ENCODE assay signal across 2 cellular contexts in the genomic region with DNA sequence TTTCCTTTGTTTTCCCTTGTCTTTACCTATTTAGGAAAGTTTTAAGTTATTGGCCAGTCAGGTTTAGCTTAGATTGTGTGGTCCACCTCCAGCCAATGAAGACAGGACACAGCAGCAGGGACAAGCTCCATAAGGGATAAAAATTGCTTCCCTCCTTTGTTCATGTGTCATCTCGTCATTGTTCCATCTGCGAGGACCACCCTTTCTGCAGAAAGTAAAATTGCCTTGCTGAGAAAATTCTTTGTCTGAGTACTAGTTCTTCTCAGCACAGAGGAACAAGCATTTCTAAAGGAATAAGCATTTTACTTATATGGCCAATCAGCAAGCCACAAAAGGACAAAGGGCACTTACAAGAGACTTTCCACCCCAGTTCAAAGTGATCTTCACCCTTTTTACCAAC.
TF ChIP-seq lines count a peak whose summit lies in the region.

No MANE protein-coding gene starts in this region.

TF ChIP-seq in HEK293, 187 proteins besides CTCF, POLR2A, EP300 and RAD21:
- no peak for TF ChIP-seq ZNF529 (tag by site-specific recombination; IDR thresholded peaks at IDR 0.05; ENCODE audit: insufficient replicate concordance)
- no peak for TF ChIP-seq YY2 (tag by site-specific recombination; IDR thresholded peaks at IDR 0.05)
- peak; percentile 82 for TF ChIP-seq SETDB1 (IDR thresholded peaks at IDR 0.05; ENCODE audit: insufficient read length, low read length)
- TF ChIP-seq ZNF10 (tag by site-specific recombination; IDR thresholded peaks at IDR 0.05): no peak
- TF ChIP-seq ZNF335 (tag by site-specific recombination; conservative IDR thresholded peaks at IDR 0.05): no peak
- TF ChIP-seq SCRT1 (tag by site-specific recombination; IDR thresholded peaks at IDR 0.05; ENCODE audit: borderline replicate concordance): no peak
- TF ChIP-seq, protein P1, sequence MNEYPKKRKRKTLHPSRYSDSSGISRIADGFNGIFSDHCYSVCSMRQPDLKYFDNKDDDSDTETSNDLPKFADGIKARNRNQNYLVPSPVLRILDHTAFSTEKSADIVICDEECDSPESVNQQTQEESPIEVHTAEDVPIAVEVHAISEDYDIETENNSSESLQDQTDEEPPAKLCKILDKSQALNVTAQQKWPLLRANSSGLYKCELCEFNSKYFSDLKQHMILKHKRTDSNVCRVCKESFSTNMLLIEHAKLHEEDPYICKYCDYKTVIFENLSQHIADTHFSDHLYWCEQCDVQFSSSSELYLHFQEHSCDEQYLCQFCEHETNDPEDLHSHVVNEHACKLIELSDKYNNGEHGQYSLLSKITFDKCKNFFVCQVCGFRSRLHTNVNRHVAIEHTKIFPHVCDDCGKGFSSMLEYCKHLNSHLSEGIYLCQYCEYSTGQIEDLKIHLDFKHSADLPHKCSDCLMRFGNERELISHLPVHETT (tag by site-specific recombination; IDR thresholded peaks at IDR 0.05): no peak
- TF ChIP-seq, protein P2, sequence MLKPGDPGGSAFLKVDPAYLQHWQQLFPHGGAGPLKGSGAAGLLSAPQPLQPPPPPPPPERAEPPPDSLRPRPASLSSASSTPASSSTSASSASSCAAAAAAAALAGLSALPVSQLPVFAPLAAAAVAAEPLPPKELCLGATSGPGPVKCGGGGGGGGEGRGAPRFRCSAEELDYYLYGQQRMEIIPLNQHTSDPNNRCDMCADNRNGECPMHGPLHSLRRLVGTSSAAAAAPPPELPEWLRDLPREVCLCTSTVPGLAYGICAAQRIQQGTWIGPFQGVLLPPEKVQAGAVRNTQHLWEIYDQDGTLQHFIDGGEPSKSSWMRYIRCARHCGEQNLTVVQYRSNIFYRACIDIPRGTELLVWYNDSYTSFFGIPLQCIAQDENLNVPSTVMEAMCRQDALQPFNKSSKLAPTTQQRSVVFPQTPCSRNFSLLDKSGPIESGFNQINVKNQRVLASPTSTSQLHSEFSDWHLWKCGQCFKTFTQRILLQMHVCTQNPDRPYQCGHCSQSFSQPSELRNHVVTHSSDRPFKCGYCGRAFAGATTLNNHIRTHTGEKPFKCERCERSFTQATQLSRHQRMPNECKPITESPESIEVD (tag by site-specific recombination; IDR thresholded peaks at IDR 0.05): no peak

TF ChIP-seq in K562, 482 proteins besides CTCF, POLR2A, EP300 and RAD21 (continued from another document):
- TF ChIP-seq POLR3G (IDR thresholded peaks at IDR 0.05; ENCODE audit: extremely low read depth, insufficient read length, insufficient replicate concordance) (no peak), RAD51 (IDR thresholded peaks at IDR 0.05; ENCODE audit: borderline replicate concordance, low read depth) (no peak), RB1 (IDR thresholded peaks at IDR 0.05; ENCODE audit: low read depth) (no peak), RBM34 (IDR thresholded peaks at IDR 0.05; ENCODE audit: borderline replicate concordance, insufficient read depth, low read length) (no peak), HDAC6 (IDR thresholded peaks at IDR 0.05; ENCODE audit: low read depth, low read length) (no peak), ELF4 (CRISPR knock-in tag; IDR thresholded peaks at IDR 0.05) (no peak), MCM2 (IDR thresholded peaks at IDR 0.05; ENCODE audit: low read depth) (no peak), HSF4 (CRISPR knock-in tag; IDR thresholded peaks at IDR 0.05; ENCODE audit: borderline replicate concordance) (no peak), TCF7 (IDR thresholded peaks at IDR 0.05; ENCODE audit: borderline replicate concordance) (no peak), TRIM28 (IDR thresholded peaks at IDR 0.05) (peak; percentile 83), NEUROD1 (IDR thresholded peaks at IDR 0.05; ENCODE audit: borderline replicate concordance, low read depth, low read length, partially characterized antibody) (no peak), ZNF785 (CRISPR knock-in tag; IDR thresholded peaks at IDR 0.05) (no peak), PPARD (CRISPR knock-in tag; IDR thresholded peaks at IDR 0.05) (no peak), CBX5 (IDR thresholded peaks at IDR 0.05; ENCODE audit: borderline replicate concordance, low read depth) (peak; percentile 89; the same call in 1 of the 2 replicates), CBX3 (IDR thresholded peaks at IDR 0.05; ENCODE audit: borderline replicate concordance in 1 of 2, low read length in 2 of 2) (peak in 1 of 2 experiments; percentile 75; a peak in 1 of 3 replicates), FIP1L1 (IDR thresholded peaks at IDR 0.05; ENCODE audit: low read depth, low read length, poor library complexity, severe bottlenecking) (no peak), ZNF830 (CRISPR knock-in tag; IDR thresholded peaks at IDR 0.05) (no peak), ZNF311 (CRISPR knock-in tag; IDR thresholded peaks at IDR 0.05) (no peak), ZC3H11A (IDR thresholded peaks at IDR 0.05; ENCODE audit: low read depth, low read length) (no peak), ZNF23 (CRISPR knock-in tag; IDR thresholded peaks at IDR 0.05) (no peak), SIN3B (IDR thresholded peaks at IDR 0.05; ENCODE audit: low read depth) (no peak), JUNB (CRISPR knock-in tag; conservative IDR thresholded peaks at IDR 0.05) (no peak), ZNF561 (CRISPR knock-in tag; conservative IDR thresholded peaks at IDR 0.05) (peak; percentile 79), GATA2 (CRISPR knock-in tag; IDR thresholded peaks at IDR 0.05) (no peak), CEBPG (CRISPR knock-in tag; IDR thresholded peaks at IDR 0.05) (no peak), CEBPG (tag; conservative IDR thresholded peaks at IDR 0.05 in 1 of 2, IDR thresholded peaks at IDR 0.05 in 1 of 2) (no peak), DPF2 (IDR thresholded peaks at IDR 0.05) (no peak)
- TF ChIP-seq, protein P3, sequence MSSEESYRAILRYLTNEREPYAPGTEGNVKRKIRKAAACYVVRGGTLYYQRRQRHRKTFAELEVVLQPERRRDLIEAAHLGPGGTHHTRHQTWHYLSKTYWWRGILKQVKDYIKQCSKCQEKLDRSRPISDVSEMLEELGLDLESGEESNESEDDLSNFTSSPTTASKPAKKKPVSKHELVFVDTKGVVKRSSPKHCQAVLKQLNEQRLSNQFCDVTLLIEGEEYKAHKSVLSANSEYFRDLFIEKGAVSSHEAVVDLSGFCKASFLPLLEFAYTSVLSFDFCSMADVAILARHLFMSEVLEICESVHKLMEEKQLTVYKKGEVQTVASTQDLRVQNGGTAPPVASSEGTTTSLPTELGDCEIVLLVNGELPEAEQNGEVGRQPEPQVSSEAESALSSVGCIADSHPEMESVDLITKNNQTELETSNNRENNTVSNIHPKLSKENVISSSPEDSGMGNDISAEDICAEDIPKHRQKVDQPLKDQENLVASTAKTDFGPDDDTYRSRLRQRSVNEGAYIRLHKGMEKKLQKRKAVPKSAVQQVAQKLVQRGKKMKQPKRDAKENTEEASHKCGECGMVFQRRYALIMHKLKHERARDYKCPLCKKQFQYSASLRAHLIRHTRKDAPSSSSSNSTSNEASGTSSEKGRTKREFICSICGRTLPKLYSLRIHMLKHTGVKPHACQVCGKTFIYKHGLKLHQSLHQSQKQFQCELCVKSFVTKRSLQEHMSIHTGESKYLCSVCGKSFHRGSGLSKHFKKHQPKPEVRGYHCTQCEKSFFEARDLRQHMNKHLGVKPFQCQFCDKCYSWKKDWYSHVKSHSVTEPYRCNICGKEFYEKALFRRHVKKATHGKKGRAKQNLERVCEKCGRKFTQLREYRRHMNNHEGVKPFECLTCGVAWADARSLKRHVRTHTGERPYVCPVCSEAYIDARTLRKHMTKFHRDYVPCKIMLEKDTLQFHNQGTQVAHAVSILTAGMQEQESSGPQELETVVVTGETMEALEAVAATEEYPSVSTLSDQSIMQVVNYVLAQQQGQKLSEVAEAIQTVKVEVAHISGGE (CRISPR knock-in tag; IDR thresholded peaks at IDR 0.05): no peak
- TF ChIP-seq, protein P4, sequence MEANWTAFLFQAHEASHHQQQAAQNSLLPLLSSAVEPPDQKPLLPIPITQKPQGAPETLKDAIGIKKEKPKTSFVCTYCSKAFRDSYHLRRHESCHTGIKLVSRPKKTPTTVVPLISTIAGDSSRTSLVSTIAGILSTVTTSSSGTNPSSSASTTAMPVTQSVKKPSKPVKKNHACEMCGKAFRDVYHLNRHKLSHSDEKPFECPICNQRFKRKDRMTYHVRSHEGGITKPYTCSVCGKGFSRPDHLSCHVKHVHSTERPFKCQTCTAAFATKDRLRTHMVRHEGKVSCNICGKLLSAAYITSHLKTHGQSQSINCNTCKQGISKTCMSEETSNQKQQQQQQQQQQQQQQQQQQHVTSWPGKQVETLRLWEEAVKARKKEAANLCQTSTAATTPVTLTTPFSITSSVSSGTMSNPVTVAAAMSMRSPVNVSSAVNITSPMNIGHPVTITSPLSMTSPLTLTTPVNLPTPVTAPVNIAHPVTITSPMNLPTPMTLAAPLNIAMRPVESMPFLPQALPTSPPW (CRISPR knock-in tag; IDR thresholded peaks at IDR 0.05): no peak
- TF ChIP-seq, protein P5, sequence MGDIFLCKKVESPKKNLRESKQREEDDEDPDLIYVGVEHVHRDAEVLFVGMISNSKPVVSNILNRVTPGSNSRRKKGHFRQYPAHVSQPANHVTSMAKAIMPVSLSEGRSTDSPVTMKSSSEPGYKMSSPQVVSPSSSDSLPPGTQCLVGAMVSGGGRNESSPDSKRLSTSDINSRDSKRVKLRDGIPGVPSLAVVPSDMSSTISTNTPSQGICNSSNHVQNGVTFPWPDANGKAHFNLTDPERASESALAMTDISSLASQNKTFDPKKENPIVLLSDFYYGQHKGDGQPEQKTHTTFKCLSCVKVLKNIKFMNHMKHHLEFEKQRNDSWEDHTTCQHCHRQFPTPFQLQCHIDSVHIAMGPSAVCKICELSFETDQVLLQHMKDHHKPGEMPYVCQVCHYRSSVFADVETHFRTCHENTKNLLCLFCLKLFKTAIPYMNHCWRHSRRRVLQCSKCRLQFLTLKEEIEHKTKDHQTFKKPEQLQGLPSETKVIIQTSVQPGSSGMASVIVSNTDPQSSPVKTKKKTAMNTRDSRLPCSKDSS (IDR thresholded peaks at IDR 0.05; ENCODE audit: low read depth, partially characterized antibody): peak; percentile 91
- TF ChIP-seq, protein P6, sequence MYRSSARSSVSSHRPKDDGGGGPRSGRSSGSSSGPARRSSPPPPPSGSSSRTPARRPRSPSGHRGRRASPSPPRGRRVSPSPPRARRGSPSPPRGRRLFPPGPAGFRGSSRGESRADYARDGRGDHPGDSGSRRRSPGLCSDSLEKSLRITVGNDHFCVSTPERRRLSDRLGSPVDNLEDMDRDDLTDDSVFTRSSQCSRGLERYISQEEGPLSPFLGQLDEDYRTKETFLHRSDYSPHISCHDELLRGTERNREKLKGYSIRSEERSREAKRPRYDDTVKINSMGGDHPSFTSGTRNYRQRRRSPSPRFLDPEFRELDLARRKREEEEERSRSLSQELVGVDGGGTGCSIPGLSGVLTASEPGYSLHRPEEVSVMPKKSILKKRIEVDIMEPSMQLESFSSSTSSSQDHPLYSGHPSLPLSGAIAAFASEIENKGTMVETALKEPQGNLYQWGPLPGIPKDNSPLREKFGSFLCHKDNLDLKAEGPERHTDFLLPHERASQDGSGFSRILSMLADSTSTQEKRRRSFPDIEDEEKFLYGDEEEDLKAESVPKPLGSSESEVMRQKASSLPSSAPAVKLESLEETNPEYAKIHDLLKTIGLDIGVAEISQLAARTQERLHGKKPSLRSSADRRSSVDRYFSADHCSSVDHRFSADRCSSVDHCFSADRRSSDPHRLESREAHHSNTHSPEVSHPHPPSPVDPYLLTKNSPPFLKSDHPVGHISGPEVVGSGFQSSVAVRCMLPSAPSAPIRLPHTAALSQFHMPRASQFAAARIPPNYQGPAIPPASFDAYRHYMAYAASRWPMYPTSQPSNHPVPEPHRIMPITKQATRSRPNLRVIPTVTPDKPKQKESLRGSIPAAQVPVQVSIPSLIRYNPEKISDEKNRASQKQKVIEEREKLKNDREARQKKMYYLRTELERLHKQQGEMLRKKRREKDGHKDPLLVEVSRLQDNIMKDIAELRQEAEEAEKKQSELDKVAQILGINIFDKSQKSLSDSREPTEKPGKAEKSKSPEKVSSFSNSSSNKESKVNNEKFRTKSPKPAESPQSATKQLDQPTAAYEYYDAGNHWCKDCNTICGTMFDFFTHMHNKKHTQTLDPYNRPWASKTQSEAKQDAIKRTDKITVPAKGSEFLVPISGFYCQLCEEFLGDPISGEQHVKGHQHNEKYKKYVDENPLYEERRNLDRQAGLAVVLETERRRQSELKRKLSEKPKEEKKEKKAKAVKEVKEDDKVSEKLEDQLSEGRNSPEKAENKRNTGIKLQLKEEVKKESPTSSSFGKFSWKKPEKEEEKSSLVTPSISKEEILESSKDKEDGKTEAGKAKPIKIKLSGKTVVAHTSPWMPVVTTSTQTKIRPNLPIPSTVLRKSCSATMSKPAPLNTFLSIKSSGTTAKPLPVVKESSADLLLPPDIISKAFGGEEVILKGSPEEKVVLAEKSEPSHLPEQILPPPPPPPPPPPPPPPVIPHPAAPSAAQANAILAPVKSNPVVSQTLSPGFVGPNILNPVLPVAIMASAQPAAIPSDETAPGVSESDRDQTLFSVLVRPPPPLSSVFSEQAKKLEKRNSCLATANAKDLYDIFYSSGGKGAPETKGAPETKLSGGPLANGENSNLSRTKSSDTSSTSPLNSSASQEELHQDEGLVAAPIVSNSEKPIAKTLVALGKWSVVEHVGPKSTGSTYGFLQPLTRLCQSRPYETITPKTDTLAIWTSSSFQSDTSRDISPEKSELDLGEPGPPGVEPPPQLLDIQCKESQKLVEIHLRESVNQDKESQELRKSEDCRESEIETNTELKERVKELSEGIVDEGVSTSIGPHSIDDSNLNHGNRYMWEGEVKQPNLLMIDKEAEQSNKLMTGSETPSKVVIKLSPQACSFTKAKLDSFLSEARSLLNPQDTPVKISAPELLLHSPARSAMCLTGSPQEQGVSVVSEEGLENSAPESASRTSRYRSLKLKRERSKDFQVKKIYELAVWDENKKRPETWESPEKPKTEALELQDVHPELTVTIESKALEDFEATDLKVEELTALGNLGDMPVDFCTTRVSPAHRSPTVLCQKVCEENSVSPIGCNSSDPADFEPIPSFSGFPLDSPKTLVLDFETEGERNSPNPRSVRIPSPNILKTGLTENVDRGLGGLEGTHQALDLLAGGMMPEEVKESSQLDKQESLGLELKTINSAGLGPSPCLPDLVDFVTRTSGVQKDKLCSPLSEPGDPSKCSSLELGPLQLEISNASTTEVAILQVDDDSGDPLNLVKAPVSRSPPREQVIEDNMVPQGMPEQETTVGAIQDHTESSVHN (IDR thresholded peaks at IDR 0.05; ENCODE audit: borderline replicate concordance in 1 of 2, low read depth in 1 of 2): no peak
- TF ChIP-seq, protein P7, sequence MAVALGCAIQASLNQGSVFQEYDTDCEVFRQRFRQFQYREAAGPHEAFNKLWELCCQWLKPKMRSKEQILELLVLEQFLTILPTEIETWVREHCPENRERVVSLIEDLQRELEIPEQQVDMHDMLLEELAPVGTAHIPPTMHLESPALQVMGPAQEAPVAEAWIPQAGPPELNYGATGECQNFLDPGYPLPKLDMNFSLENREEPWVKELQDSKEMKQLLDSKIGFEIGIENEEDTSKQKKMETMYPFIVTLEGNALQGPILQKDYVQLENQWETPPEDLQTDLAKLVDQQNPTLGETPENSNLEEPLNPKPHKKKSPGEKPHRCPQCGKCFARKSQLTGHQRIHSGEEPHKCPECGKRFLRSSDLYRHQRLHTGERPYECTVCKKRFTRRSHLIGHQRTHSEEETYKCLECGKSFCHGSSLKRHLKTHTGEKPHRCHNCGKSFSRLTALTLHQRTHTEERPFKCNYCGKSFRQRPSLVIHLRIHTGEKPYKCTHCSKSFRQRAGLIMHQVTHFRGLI (CRISPR knock-in tag; IDR thresholded peaks at IDR 0.05): no peak
- TF ChIP-seq, protein P8, sequence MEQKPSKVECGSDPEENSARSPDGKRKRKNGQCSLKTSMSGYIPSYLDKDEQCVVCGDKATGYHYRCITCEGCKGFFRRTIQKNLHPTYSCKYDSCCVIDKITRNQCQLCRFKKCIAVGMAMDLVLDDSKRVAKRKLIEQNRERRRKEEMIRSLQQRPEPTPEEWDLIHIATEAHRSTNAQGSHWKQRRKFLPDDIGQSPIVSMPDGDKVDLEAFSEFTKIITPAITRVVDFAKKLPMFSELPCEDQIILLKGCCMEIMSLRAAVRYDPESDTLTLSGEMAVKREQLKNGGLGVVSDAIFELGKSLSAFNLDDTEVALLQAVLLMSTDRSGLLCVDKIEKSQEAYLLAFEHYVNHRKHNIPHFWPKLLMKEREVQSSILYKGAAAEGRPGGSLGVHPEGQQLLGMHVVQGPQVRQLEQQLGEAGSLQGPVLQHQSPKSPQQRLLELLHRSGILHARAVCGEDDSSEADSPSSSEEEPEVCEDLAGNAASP (IDR thresholded peaks at IDR 0.05): no peak
